In the genomic region with DNA sequence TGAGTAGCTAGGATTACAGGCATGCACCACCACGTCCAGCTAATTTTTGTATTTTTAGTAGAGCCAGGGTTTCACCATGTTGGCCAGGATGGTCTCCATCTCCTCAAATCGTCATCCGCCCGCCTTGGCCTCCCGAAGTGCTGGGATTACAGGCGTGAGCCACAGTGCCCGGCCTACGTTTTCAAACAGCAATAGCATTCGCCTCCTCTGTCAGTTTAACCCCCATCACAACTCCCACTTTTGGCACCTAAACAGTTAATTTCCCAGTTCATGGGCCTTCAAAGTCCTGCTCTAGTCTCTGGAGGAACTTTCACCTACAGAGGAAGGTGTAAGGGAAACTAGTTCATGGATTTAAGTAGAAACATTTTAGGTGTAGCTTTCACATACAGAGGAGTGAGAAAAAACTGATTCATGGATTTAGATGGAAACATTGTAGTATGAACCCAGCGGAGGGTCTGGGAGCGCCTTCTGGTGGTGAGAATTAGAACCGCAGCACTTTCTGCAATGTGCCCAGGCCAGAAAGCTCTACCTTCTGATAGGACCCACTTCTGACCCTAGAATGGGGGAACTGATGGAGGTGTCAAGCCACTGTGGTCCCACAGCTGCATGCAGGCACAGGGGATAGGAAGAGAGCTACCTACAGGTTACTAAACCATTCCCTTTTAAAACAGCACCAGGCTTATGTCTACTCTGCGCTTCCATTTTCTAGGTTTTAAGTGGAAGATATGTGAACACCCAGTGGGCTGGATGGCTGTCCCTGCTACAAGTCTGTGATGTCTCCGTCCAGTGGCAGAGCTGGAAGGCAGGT, we compare ENCODE assay signal across 8 cellular contexts. TPM values are rescaled to one million over a fixed set of nuclear protein-coding genes. Genes with fewer than 3 reads are reported as not detected.
DNase-seq lines count a peak whose midpoint lies in the region; ATAC-seq, FAIRE-seq and TF ChIP-seq lines count a peak whose summit lies in the region.

No MANE protein-coding gene starts in this region.

- H3K4me1 Mint-ChIP-seq in activated CD4-positive, alpha-beta T cell treated with anti-CD3 and anti-CD28 coated beads for 36 hours = peaks cover 8% of the 10 kb centered on the region
- peaks cover 25% of the 10 kb centered on the region for H3K4me1 Mint-ChIP-seq in chondrocyte (ENCODE audit: low read depth)

- H3K27ac ChIP-seq in 22Rv1 (no peak overlapping the region), HepG2 (ENCODE audit: extremely low read length, insufficient read depth, low read length) (no peak overlapping the region)

- peak; percentile 73 for ATAC-seq in activated CD4-positive, alpha-beta T cell treated with anti-CD3 and anti-CD28 coated beads for 36 hours
- ATAC-seq in HepG2 = peak; percentile 55
- ATAC-seq in HG03469 (IDR thresholded peaks at IDR 0.05; ENCODE audit: unreplicated experiment) = no peak

- DNase-seq in NCI-H2196 treated with DMSO at 0.1 percent for 48 hours (lab: John Stamatoyannopoulos, UW; ENCODE audit: unreplicated experiment) (peak; percentile 16), chondrocyte (ENCODE audit: low spot score) (no peak), HepG2 (ENCODE audit: low spot score) (peak; percentile 67)
- peak; percentile 86 for DNase-seq in activated CD4-positive, alpha-beta T cell treated with anti-CD3 and anti-CD28 coated beads for 36 hours
- DNase-seq in stimulated activated CD4-positive, alpha-beta T cell treated with anti-CD3 and anti-CD28 coated beads, TNF-alpha, amount 100 ng/mL, for 4 hours (ENCODE audit: low read depth in 3 of 3) = peak; percentile 50 to 64 (median 54)

- H4K20me1 ChIP-seq in HepG2 (ENCODE audit: insufficient read depth, low read length) = no peaks in the 10 kb centered on the region

- no peaks in the 10 kb centered on the region for H3K36me3 ChIP-seq in HepG2 (replicated peaks in 1 of 2; ENCODE audit: control insufficient read depth in 1 of 2, insufficient read depth in 2 of 2, low read length in 2 of 2)

- peak; percentile 93 for TF ChIP-seq CTCF in 22Rv1 (IDR thresholded peaks at IDR 0.05)
- TF ChIP-seq CTCF in GM12873 (IDR thresholded peaks at IDR 0.05; ENCODE audit: insufficient read depth, low read depth, low read length, missing control alignments) = peak; percentile 93
- peak; percentile 97 for TF ChIP-seq CTCF in chondrocyte (IDR thresholded peaks at IDR 0.05)
- TF ChIP-seq CTCF in HepG2 (CRISPR knock-in tag; IDR thresholded peaks at IDR 0.05) = peak; percentile 94

- H3K4me1 ChIP-seq in HepG2 (ENCODE audit: insufficient read depth, low read length) = peaks cover 100% of the 10 kb centered on the region

- in situ Hi-C loops in HepG2 (cut with HindIII; ENCODE audit: extremely low pct_ligation_motif_present, low pct_unique_long_range_greater_than_20kb) = no loop called here

- peaks cover 3% of the 10 kb centered on the region for H3K27me3 Mint-ChIP-seq in activated CD4-positive, alpha-beta T cell treated with anti-CD3 and anti-CD28 coated beads for 36 hours
- no peaks in the 10 kb centered on the region for H3K27me3 Mint-ChIP-seq in chondrocyte (ENCODE audit: low read depth)

- BruUV-seq in HepG2 (replicated peaks; lab: Mats Ljungman, UMichigan) = no TSS peak

- H3K27me3 ChIP-seq in HepG2 (ENCODE audit: control insufficient read depth in 1 of 2, insufficient read depth in 2 of 2, low read length in 2 of 2) = no peaks in the 10 kb centered on the region

- CTCF ChIA-PET in activated CD4-positive, alpha-beta T cell treated with anti-CD3 and anti-CD28 coated beads for 36 hours (lab: Charles Lee) = interaction anchor here (0.6 to 1.9 kb wide), 36 partner anchors 8 to 226 kb away, joined by 3 to 9 read pairs (median 3); a partner anchor contains a TSS
- CTCF ChIA-PET in HepG2 (lab: Yijun Ruan, JAX; ENCODE audit: low intra/inter-chr PET ratio, low total read pairs) = interaction anchor here (1.3 to 2.2 kb wide), 3 partner anchors 87 to 153 kb away, joined by 4 to 18 read pairs (median 5); no protein-coding TSS in a partner anchor

- POLR2A ChIA-PET in activated CD4-positive, alpha-beta T cell treated with anti-CD3 and anti-CD28 coated beads for 36 hours (lab: Charles Lee) = no interaction called here
- POLR2A ChIA-PET in HepG2 (lab: Yijun Ruan, JAX) = interaction anchor here (0.6 to 2.3 kb wide), 10 partner anchors 8 to 148 kb away, joined by 3 to 30 read pairs (median 5); a partner anchor contains a TSS

- no peak overlapping the region for H3K27ac Mint-ChIP-seq in activated CD4-positive, alpha-beta T cell treated with anti-CD3 and anti-CD28 coated beads for 36 hours
- H3K27ac Mint-ChIP-seq in chondrocyte (ENCODE audit: unreplicated experiment) = no peak overlapping the region

- no peak overlapping the region for H3K4me3 ChIP-seq in HepG2 (replicated peaks in 1 of 3; ENCODE audit: insufficient read depth in 1 of 3, low read depth in 2 of 3, low read length in 3 of 3)

- H3K4me3 Mint-ChIP-seq in activated CD4-positive, alpha-beta T cell treated with anti-CD3 and anti-CD28 coated beads for 36 hours = no peak overlapping the region
- H3K4me3 Mint-ChIP-seq in chondrocyte (ENCODE audit: unreplicated experiment) = no peak overlapping the region

- no peaks in the 10 kb centered on the region for H3K9me3 ChIP-seq in HepG2 (ENCODE audit: low read length)

- FAIRE-seq in HepG2 (lab: Jason Lieb, UNC) = peak; percentile 79

- H3K79me2 ChIP-seq in HepG2 (ENCODE audit: insufficient read depth, low read length) = no peaks in the 10 kb centered on the region

- no peak overlapping the region for H2AFZ ChIP-seq in HepG2 (ENCODE audit: low read length)

- no peak for TF ChIP-seq EP300 in HepG2 (IDR thresholded peaks at IDR 0.05; ENCODE audit: low read depth in 2 of 2, low read length in 2 of 2)
- TF ChIP-seq EP300 in HepG2 (CRISPR knock-in tag; IDR thresholded peaks at IDR 0.05; ENCODE audit: borderline replicate concordance) = peak; percentile 26; the same call in 1 of the 2 replicates

- no peak overlapping the region for H3K4me2 ChIP-seq in HepG2 (ENCODE audit: low read depth, low read length)

- no peak overlapping the region for H3K9ac ChIP-seq in HepG2 (ENCODE audit: insufficient read depth, low read depth, low read length)

- intact Hi-C loops in activated CD4-positive, alpha-beta T cell treated with anti-CD3 and anti-CD28 coated beads for 36 hours (cut with DNase I, micrococcal nuclease) = loop anchor here (1.0 kb wide), 1 partner anchor 97 kb away; no protein-coding TSS in a partner anchor
- intact Hi-C loops in HepG2 (cut with micrococcal nuclease; ENCODE audit: unreplicated experiment) = loop anchor here (1.0 to 5.0 kb wide), 3 partner anchors 97 to 276 kb away; a partner anchor contains a TSS

- H3K9me3 Mint-ChIP-seq in activated CD4-positive, alpha-beta T cell treated with anti-CD3 and anti-CD28 coated beads for 36 hours (ENCODE audit: low read depth) = no peaks in the 10 kb centered on the region
- no peaks in the 10 kb centered on the region for H3K9me3 Mint-ChIP-seq in chondrocyte (ENCODE audit: low read depth)

- 47% methylated on average over 14 of the region's 14 CpGs for WGBS in HepG2 (ENCODE audit: low lambda C conversion rate)

- TF ChIP-seq POLR2A in HepG2 (IDR thresholded peaks at IDR 0.05; ENCODE audit: insufficient read depth in 1 of 2, low read depth in 2 of 2, low read length in 2 of 2) = no peak

- TF ChIP-seq RAD21 in HepG2 (CRISPR knock-in tag; IDR thresholded peaks at IDR 0.05) = peak; percentile 97

- no peaks in the 10 kb centered on the region for H3K36me3 Mint-ChIP-seq in activated CD4-positive, alpha-beta T cell treated with anti-CD3 and anti-CD28 coated beads for 36 hours (ENCODE audit: low read depth)
- H3K36me3 Mint-ChIP-seq in chondrocyte (ENCODE audit: low read depth) = no peaks in the 10 kb centered on the region

RNA-seq across cellular contexts. Expression of a gene that starts 12.0 kb away (rescaled TPM):
- total RNA-seq in activated CD4-positive, alpha-beta T cell treated with anti-CD3 and anti-CD28 coated beads for 36 hours = under 1 TPM; 0.34 to 0.65 TPM
- total RNA-seq in chondrocyte (0.07 TPM in 1 of 3 replicates, not detected in the others), HepG2 (2016; rRNA removed; fragmentation: Illumina TruSeq; extraction: Trizol) (not detected in 2 replicates)
- total RNA-seq in HepG2 (2016; cell fraction: cytosol; rRNA removed; fragmentation: Illumina TruSeq; extraction: Trizol; ENCODE audit: low read depth) = not detected in 2 replicates
- total RNA-seq in HepG2 (2016; cell fraction: insoluble cytoplasmic fraction; rRNA removed; fragmentation: Illumina TruSeq; extraction: Trizol) = not detected in 2 replicates
- not detected in 2 replicates for total RNA-seq in HepG2 (2016; cell fraction: membrane; rRNA removed; fragmentation: Illumina TruSeq; extraction: Trizol)
- not detected in 2 replicates for total RNA-seq in HepG2 (2016; cell fraction: nucleus; rRNA removed; fragmentation: Illumina TruSeq; extraction: Trizol)
- not detected in 2 replicates for polyA plus RNA-seq in HepG2 (2011; rRNA removed)
- polyA plus RNA-seq in HepG2 (2011; cell fraction: cytosol; rRNA removed) = not detected in 2 replicates
- polyA plus RNA-seq in HepG2 (2011; cell fraction: nucleus; rRNA removed) = not detected in 2 replicates
- polyA plus RNA-seq in HepG2 (2012) = not detected in 2 replicates
- polyA plus RNA-seq in HepG2 (2016; cell fraction: cytosol; fragmentation: Illumina TruSeq; extraction: Trizol; ENCODE audit: low read depth) = not detected in 2 replicates
- polyA plus RNA-seq in HepG2 (2016; cell fraction: insoluble cytoplasmic fraction; fragmentation: Illumina TruSeq; extraction: Trizol; ENCODE audit: low read depth) = not detected in 2 replicates
- not detected in 2 replicates for polyA plus RNA-seq in HepG2 (2016; cell fraction: membrane; fragmentation: Illumina TruSeq; extraction: Trizol; ENCODE audit: low read depth)
- not detected in 2 replicates for polyA plus RNA-seq in HepG2 (2016; cell fraction: nucleus; fragmentation: Illumina TruSeq; extraction: Trizol; ENCODE audit: insufficient read depth, low read depth)
- 2.2 TPM in 1 of 2 replicates, not detected in the other for polyA minus RNA-seq in HepG2 (2011; rRNA and poly(A)+ RNA removed; ENCODE audit: low replicate concordance)
- polyA minus RNA-seq in HepG2 (2011; cell fraction: cytosol; rRNA and poly(A)+ RNA removed) = not detected in 2 replicates
- polyA minus RNA-seq in HepG2 (2011; cell fraction: nucleus; rRNA and poly(A)+ RNA removed) = not detected in 2 replicates
